In genomic region chrX:115367956-115368355, GRCh38 we compare ENCODE assay signal across 16 cellular contexts.
DNase-seq lines count a peak whose midpoint lies in the region; ATAC-seq and TF ChIP-seq lines count a peak whose summit lies in the region.
"Had no signal": no experiment of that assay in that cellular context is flagged by ENCODE, and none has a peak within 500 bp of the region (broad histone marks: within the 10 kb centered on the region; RNA-seq: fewer than 3 reads in every experiment).

No MANE protein-coding gene starts in this region.

- peaks cover 17% of the 10 kb centered on the region for H3K4me1 ChIP-seq in mesodermal cell (ENCODE audit: control insufficient read depth, insufficient read depth, low read length, poor library complexity, severe bottlenecking)
- no peaks in the 10 kb centered on the region for H3K4me1 ChIP-seq in left lung
- no peaks in the 10 kb centered on the region for H3K4me1 ChIP-seq in spleen
- H3K4me1 ChIP-seq: right atrium auricular region had no signal

- ATAC-seq in left lung = no peak
- ATAC-seq: T-cell had no signal

- DNase-seq in NCI-H82 (lab: John Stamatoyannopoulos, UW) (peak; percentile 1), NCI-H82 treated with DMSO at 0.1 percent for 48 hours (lab: John Stamatoyannopoulos, UW; ENCODE audit: unreplicated experiment) (no peak), dorsolateral prefrontal cortex (no peak), NCI-H1930 (lab: John Stamatoyannopoulos, UW) (no peak), left lung (no peak), spleen (no peak), GM20000 (ENCODE audit: low spot score) (no peak)
- DNase-seq: activated naive CD4-positive, alpha-beta T cell treated with anti-CD3 and anti-CD28 coated beads, Interleukin-2, amount 10 ng/mL, durations not matched to agents 7 days and 5 days; HCEC 1CT; MV-4-11; NCI-H2227 treated with DMSO at 0.1 percent for 48 hours; T-cell had no signal

- peak overlapping the region in 56 of 59 donors; percentile 18 to 92 (median 74) for H3K27ac ChIP-seq in dorsolateral prefrontal cortex
- peak overlapping the region; percentile 89 for H3K27ac ChIP-seq in mesodermal cell (ENCODE audit: low read depth, low read length, severe bottlenecking)
- H3K27ac ChIP-seq in left lung = no peak overlapping the region
- no peak overlapping the region for H3K27ac ChIP-seq in spleen
- H3K27ac ChIP-seq: 22Rv1, esophagus muscularis mucosa, right atrium auricular region had no signal

- intact Hi-C loops in dorsolateral prefrontal cortex (cut with DNase I) (no loop called here), left lung (cut with DNase I) (no loop called here), spleen (cut with DNase I; ENCODE audit: low total_unique reads) (no loop called here)

- no peaks in the 10 kb centered on the region for H3K9me3 ChIP-seq in mesodermal cell (ENCODE audit: control insufficient read depth, low read length)
- H3K9me3 ChIP-seq in left lung = no peaks in the 10 kb centered on the region
- H3K9me3 ChIP-seq in spleen = no peaks in the 10 kb centered on the region
- H3K9me3 ChIP-seq: esophagus muscularis mucosa, right atrium auricular region had no signal

- H3K36me3 ChIP-seq in mesodermal cell (ENCODE audit: control insufficient read depth, insufficient read depth, low read length) (no peaks in the 10 kb centered on the region), left lung (no peaks in the 10 kb centered on the region), spleen (no peaks in the 10 kb centered on the region)
- H3K36me3 ChIP-seq: esophagus muscularis mucosa, right atrium auricular region had no signal

- H3K4me3 ChIP-seq in dorsolateral prefrontal cortex = peak overlapping the region in 1 of 59 donors; percentile 9
- H3K4me3 ChIP-seq in mesodermal cell (ENCODE audit: extremely low read depth, insufficient read depth, low read length, poor library complexity, severe bottlenecking) = no peak overlapping the region
- H3K4me3 ChIP-seq in left lung = no peak overlapping the region
- no peak overlapping the region for H3K4me3 ChIP-seq in spleen
- H3K4me3 ChIP-seq: esophagus muscularis mucosa, right atrium auricular region had no signal

- no CpG with 5 or more reads among the region's 3 CpGs for WGBS in mesodermal cell (ENCODE audit: insufficient coverage in 2 of 2), 2 experiments
- WGBS in spleen, 5 donors = 76 to 91% (median 85%) methylated on average over 3 of the region's 3 CpGs

- TF ChIP-seq CTCF in dorsolateral prefrontal cortex (IDR thresholded peaks at IDR 0.05 in 54 of 56, conservative IDR thresholded peaks at IDR 0.05 in 2 of 56; ENCODE audit: low read depth in 1 of 56, partially characterized antibody in 56 of 56) (no peak), left lung (IDR thresholded peaks at IDR 0.05) (no peak), spleen (IDR thresholded peaks at IDR 0.05 in 8 of 11, conservative IDR thresholded peaks at IDR 0.05 in 3 of 11) (no peak), GM20000 (IDR thresholded peaks at IDR 0.05; ENCODE audit: extremely low read depth, missing control alignments) (no peak)

- peaks cover 0 to 96% (median 47%) of the 10 kb centered on the region in 45 donors for H3K27me3 ChIP-seq in dorsolateral prefrontal cortex
- H3K27me3 ChIP-seq in left lung = peaks cover 0 to 8% of the 10 kb centered on the region in 2 donors
- H3K27me3 ChIP-seq in spleen (replicated peaks in 1 of 7) = peaks cover 0 to 10% (median 0%) of the 10 kb centered on the region in 7 donors
- H3K27me3 ChIP-seq: esophagus muscularis mucosa, right atrium auricular region had no signal

- TF ChIP-seq POLR2A in spleen (IDR thresholded peaks at IDR 0.05) = no peak

Comparison
In these comparisons a context has a peak if more than half of its experiments do, and no peak if none do; other contexts are left out.
1. H3K27ac ChIP-seq: peak in dorsolateral prefrontal cortex (56 of 59) and mesodermal cell (single experiment); none in left lung (0 of 2) and spleen (0 of 8).